ENCODE assay signal across 14 cellular contexts in the genomic region with DNA sequence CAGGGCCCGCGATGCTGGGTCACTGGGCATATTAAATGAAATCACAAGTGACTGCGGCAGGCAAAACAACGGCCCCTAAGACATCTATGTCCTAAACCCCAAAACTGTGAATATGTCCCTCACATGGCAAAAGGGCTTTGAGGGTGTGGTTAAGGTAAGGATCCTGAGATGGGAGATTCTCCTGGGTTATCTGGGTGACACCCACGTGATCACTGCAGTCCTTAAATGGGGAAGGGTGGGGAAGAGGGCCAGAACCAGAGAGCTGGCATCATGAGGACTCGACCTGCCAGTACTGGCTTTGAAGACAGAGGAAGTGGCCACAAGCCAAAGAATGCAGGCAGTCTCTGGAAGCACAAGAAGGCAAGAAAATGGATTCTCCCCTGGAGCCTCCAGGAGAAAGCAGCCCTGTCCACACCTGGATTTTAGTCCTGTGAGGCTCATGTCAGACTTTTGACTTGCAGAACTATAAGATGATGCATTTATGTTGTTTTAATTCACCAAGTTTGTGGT. TPM values are rescaled to one million over a fixed set of nuclear protein-coding genes. Genes with fewer than 3 reads are reported as not detected.
A peak's percentile ranks its signal among the peaks of the same experiment; 100 is the strongest.
DNase-seq lines count a peak whose midpoint lies in the region; ATAC-seq and TF ChIP-seq lines count a peak whose summit lies in the region.
"Had no signal": no experiment of that assay in that cellular context is flagged by ENCODE, and none has a peak within 500 bp of the region (broad histone marks: within the 10 kb centered on the region; RNA-seq: fewer than 3 reads in every experiment).

No MANE protein-coding gene starts in this region.

- no peaks in the 10 kb centered on the region for H3K27me3 Mint-ChIP-seq in activated T-cell treated with anti-CD3 and anti-CD28 coated beads, Interleukin-2, amount 50 U/mL, for 24 hours
- no peaks in the 10 kb centered on the region for H3K27me3 Mint-ChIP-seq in stimulated activated memory B cell treated with anti-CD40 and anti-IgM and Interleukin-4, amounts not matched to agents 10 μg/mL and 1 μg/mL and 100 μg/mL, for 72 hours

- H3K4me3 ChIP-seq in OCI-LY7 (ENCODE audit: low read depth, low read length, poor library complexity, severe bottlenecking), result no peak overlapping the region
- H3K4me3 ChIP-seq in choroid plexus epithelial cell (ENCODE audit: low read depth, low read length), result no peak overlapping the region
- H3K4me3 ChIP-seq: pancreas, stomach had no signal

- no peak overlapping the region for H3K4me3 Mint-ChIP-seq in activated T-cell treated with anti-CD3 and anti-CD28 coated beads, Interleukin-2, amount 50 U/mL, for 24 hours
- H3K4me3 Mint-ChIP-seq in stimulated activated memory B cell treated with anti-CD40 and anti-IgM and Interleukin-4, amounts not matched to agents 10 μg/mL and 1 μg/mL and 100 μg/mL, for 72 hours, result no peak overlapping the region

- H3K36me3 ChIP-seq in OCI-LY7 (ENCODE audit: insufficient read depth, low read length), result peaks cover 66% of the 10 kb centered on the region
- H3K36me3 ChIP-seq: pancreas had no signal

- H3K4me1 ChIP-seq in OCI-LY7 (ENCODE audit: insufficient read depth, low read length, poor library complexity, severe bottlenecking), result peaks cover 96% of the 10 kb centered on the region
- H3K4me1 ChIP-seq: pancreas had no signal

- DNase-seq in activated T-cell treated with anti-CD3 and anti-CD28 coated beads, Interleukin-2, amount 50 U/mL, for 24 hours, result no peak
- DNase-seq in activated T-cell treated with anti-CD3 and anti-CD28 coated beads, Interleukin-2, amount 50 U/mL, for 48 hours, result no peak
- DNase-seq in OCI-LY7 (ENCODE audit: low spot score) (no peak), choroid plexus epithelial cell (ENCODE audit: low read depth) (peak; percentile 30), NCI-H1105 treated with DMSO at 0.1 percent for 48 hours (lab: John Stamatoyannopoulos, UW) (no peak), iPS-NIHi11 (ENCODE audit: low spot score) (no peak)
- DNase-seq in activated naive CD4-positive, alpha-beta T cell treated with Interleukin-2 at 50 U/mL for 16 hours, result no peak
- DNase-seq: NCI-H2029, NCI-H748 treated with DMSO at 0.1 percent for 48 hours, pancreas, SHP77, small intestine, stomach had no signal

- intact Hi-C loops in OCI-LY7 (cut with micrococcal nuclease; ENCODE audit: unreplicated experiment), result no loop called here

- ATAC-seq in stimulated activated memory B cell treated with anti-CD40 and anti-IgM and Interleukin-4, amounts not matched to agents 10 μg/mL and 1 μg/mL and 100 μg/mL, for 72 hours, result no peak
- ATAC-seq: pancreas had no signal

- H3K79me2 ChIP-seq in OCI-LY7 (ENCODE audit: insufficient read depth, low read depth, low read length), result peaks cover 92% of the 10 kb centered on the region

- TF ChIP-seq CTCF in OCI-LY7 (conservative IDR thresholded peaks at IDR 0.05; ENCODE audit: low read length) (no peak), choroid plexus epithelial cell (conservative IDR thresholded peaks at IDR 0.05; ENCODE audit: low read depth, low read length) (no peak)

- peaks cover under 1% of the 10 kb centered on the region; the same call in 1 of the 2 replicates for H3K9me3 ChIP-seq in OCI-LY7 (ENCODE audit: low read length)
- H3K9me3 ChIP-seq: pancreas, stomach had no signal

- no peak overlapping the region for H3K27ac ChIP-seq in OCI-LY7 (ENCODE audit: low read depth, low read length, poor library complexity, severe bottlenecking)
- H3K27ac ChIP-seq: pancreas had no signal

- POLR2A ChIA-PET in OCI-LY7 (lab: Charles Lee), result interaction anchor here (0.8 to 1.5 kb wide), 3 partner anchors 8 to 16 kb away, joined by 3 to 5 read pairs (median 4); no protein-coding TSS in a partner anchor

- H3K9me3 Mint-ChIP-seq in activated T-cell treated with anti-CD3 and anti-CD28 coated beads, Interleukin-2, amount 50 U/mL, for 24 hours, result no peaks in the 10 kb centered on the region
- peaks cover 4% of the 10 kb centered on the region for H3K9me3 Mint-ChIP-seq in stimulated activated memory B cell treated with anti-CD40 and anti-IgM and Interleukin-4, amounts not matched to agents 10 μg/mL and 1 μg/mL and 100 μg/mL, for 72 hours

- CTCF ChIA-PET in OCI-LY7 (lab: Charles Lee; ENCODE audit: unreplicated experiment), result no interaction called here

- H3K4me2 ChIP-seq in OCI-LY7 (ENCODE audit: low read length), result peak overlapping the region; percentile 66

- no peak overlapping the region for H2AFZ ChIP-seq in OCI-LY7 (ENCODE audit: low read length)

- H4K20me1 ChIP-seq in OCI-LY7 (ENCODE audit: insufficient read depth, low read length), result peaks cover 13% of the 10 kb centered on the region; the same call in 1 of the 2 replicates

- H3K9me2 ChIP-seq in OCI-LY7 (ENCODE audit: insufficient read depth, low read length), result no peaks in the 10 kb centered on the region

- peaks cover 76% of the 10 kb centered on the region for H3K36me3 Mint-ChIP-seq in activated T-cell treated with anti-CD3 and anti-CD28 coated beads, Interleukin-2, amount 50 U/mL, for 24 hours (ENCODE audit: low read depth)
- peaks cover 51% of the 10 kb centered on the region for H3K36me3 Mint-ChIP-seq in stimulated activated memory B cell treated with anti-CD40 and anti-IgM and Interleukin-4, amounts not matched to agents 10 μg/mL and 1 μg/mL and 100 μg/mL, for 72 hours

- no TSS peak for BruUV-seq in OCI-LY7 (replicated peaks; lab: Mats Ljungman, UMichigan)

- H3K27ac Mint-ChIP-seq in activated T-cell treated with anti-CD3 and anti-CD28 coated beads, Interleukin-2, amount 50 U/mL, for 24 hours, result peak overlapping the region; percentile 84
- peak overlapping the region; percentile 100 for H3K27ac Mint-ChIP-seq in stimulated activated memory B cell treated with anti-CD40 and anti-IgM and Interleukin-4, amounts not matched to agents 10 μg/mL and 1 μg/mL and 100 μg/mL, for 72 hours

- H3K4me1 Mint-ChIP-seq in activated T-cell treated with anti-CD3 and anti-CD28 coated beads, Interleukin-2, amount 50 U/mL, for 24 hours (ENCODE audit: low read depth), result peaks cover 95% of the 10 kb centered on the region
- peaks cover 98% of the 10 kb centered on the region for H3K4me1 Mint-ChIP-seq in stimulated activated memory B cell treated with anti-CD40 and anti-IgM and Interleukin-4, amounts not matched to agents 10 μg/mL and 1 μg/mL and 100 μg/mL, for 72 hours

RNA-seq across cellular contexts. Expression of gene COTL1, which starts 12.5 kb away (rescaled TPM):
- total RNA-seq in OCI-LY7 (2014; rRNA removed; shearing (Covaris generic)), result 119 and 125 TPM in 2 replicates
- 214 and 232 TPM in 2 replicates for total RNA-seq in OCI-LY7 (2022)

RNA-seq across cellular contexts. Expression of gene KLHL36, which starts 42.9 kb away (rescaled TPM):
- 50.1 and 58.9 TPM in 2 replicates for total RNA-seq in OCI-LY7 (2014; rRNA removed; shearing (Covaris generic))
- 66.1 and 69.0 TPM in 2 replicates for total RNA-seq in OCI-LY7 (2022)
